ENCODE assay signal across 35 cellular contexts in the genomic region with DNA sequence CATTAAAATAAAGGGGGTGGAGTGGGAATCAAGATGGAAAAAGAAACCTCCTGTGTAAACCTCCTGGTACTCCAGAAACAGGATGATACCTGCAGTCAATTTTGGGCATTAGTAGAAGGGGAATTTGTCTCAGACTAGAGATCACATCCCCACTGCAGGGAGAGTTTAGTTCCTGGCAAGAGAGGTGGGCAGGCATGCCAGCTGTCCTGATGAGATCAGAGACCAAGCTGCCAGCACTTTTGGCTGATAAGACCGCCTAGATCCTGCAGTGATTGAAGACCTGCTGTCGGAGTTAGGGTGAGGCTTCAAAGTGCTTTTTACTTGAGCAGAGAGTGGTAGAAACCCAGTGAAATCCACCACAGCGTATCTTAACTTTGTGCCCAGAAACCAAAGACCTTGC. TPM values are rescaled to one million over a fixed set of nuclear protein-coding genes. Genes with fewer than 3 reads are reported as not detected.
"Had no signal": no experiment of that assay in that cellular context is flagged by ENCODE, and none has a peak within 500 bp of the region (broad histone marks: within the 10 kb centered on the region; RNA-seq: fewer than 3 reads in every experiment).

No MANE protein-coding gene starts in this region.

- ATAC-seq: activated CD4-positive, CD25-positive, alpha-beta regulatory T cell treated with anti-CD3 and anti-CD28 coated beads, Interleukin-2, amount 50 U/mL, for 24 hours; activated CD8-positive, alpha-beta memory T cell treated with anti-CD3 and anti-CD28 coated beads, Interleukin-2, amount 10 ng/mL, durations not matched to agents 7 days and 5 days; activated CD8-positive, alpha-beta T cell treated with anti-CD3 and anti-CD28 coated beads for 36 hours; activated naive CD8-positive, alpha-beta T cell treated with anti-CD3 and anti-CD28 coated beads, Interleukin-2, amount 50 U/mL, for 24 hours; body of pancreas; gastroesophageal sphincter; heart right ventricle; T-helper 17 cell had no signal

- DNase-seq: activated B cell treated with CpG ODN at 0.5 μM for 24 hours; activated CD4-positive, alpha-beta T cell treated with anti-CD3 and anti-CD28 coated beads for 48 hours; activated CD4-positive, alpha-beta T cell treated with anti-CD3 and anti-CD28 coated beads, Interleukin-2, amount 50 U/mL, for 1 hour; activated CD4-positive, alpha-beta T cell treated with anti-CD3 and anti-CD28 coated beads, Interleukin-2, amount 50 U/mL, for 48 hours; activated CD8-positive, alpha-beta memory T cell treated with anti-CD3 and anti-CD28 coated beads, Interleukin-2, amount 10 ng/mL, durations not matched to agents 7 days and 5 days; activated CD8-positive, alpha-beta memory T cell treated with anti-CD3 and anti-CD28 coated beads, Interleukin-2, amount 50 U/mL, for 4 hours; activated CD8-positive, alpha-beta T cell treated with anti-CD3 and anti-CD28 coated beads for 36 hours; activated effector memory CD4-positive, alpha-beta T cell treated with anti-CD3 and anti-CD28 coated beads, Interleukin-2, amount 50 U/mL, for 16 hours; activated naive CD4-positive, alpha-beta T cell treated with anti-CD3 and anti-CD28 coated beads for 36 hours; activated naive CD8-positive, alpha-beta T cell treated with anti-CD3 and anti-CD28 coated beads for 36 hours; activated naive CD8-positive, alpha-beta T cell treated with anti-CD3 and anti-CD28 coated beads, Interleukin-2, amount 50 U/mL, for 24 hours; activated T-cell treated with anti-CD3 and anti-CD28 coated beads, Interleukin-2, amount 50 U/mL, for 1 hour; activated T-cell treated with anti-CD3 and anti-CD28 coated beads, Interleukin-2, amount 50 U/mL, for 48 hours; amygdala; aorta; body of pancreas; central memory CD4-positive, alpha-beta T cell; effector CD8-positive, alpha-beta T cell; esophagus squamous epithelium; foreskin melanocyte; heart right ventricle; T-helper 17 cell; T1000; WERI-Rb-1 had no signal

RNA-seq across cellular contexts. Expression of a gene that starts 29.7 kb away (rescaled TPM):
- total RNA-seq: activated B cell treated with CpG ODN at 0.5 μM for 24 hours; activated CD8-positive, alpha-beta memory T cell treated with anti-CD3 and anti-CD28 coated beads for 36 hours; activated CD8-positive, alpha-beta memory T cell treated with anti-CD3 and anti-CD28 coated beads, Interleukin-2, amount 10 ng/mL, durations not matched to agents 7 days and 5 days; activated CD8-positive, alpha-beta T cell treated with anti-CD3 and anti-CD28 coated beads for 36 hours; activated naive CD4-positive, alpha-beta T cell treated with anti-CD3 and anti-CD28 coated beads for 36 hours; activated naive CD8-positive, alpha-beta T cell treated with anti-CD3 and anti-CD28 coated beads for 36 hours; activated T-helper 1 cell treated with anti-CD3 and anti-CD28 coated beads, Interleukin-12 subunit alpha, Interleukin-12 subunit beta, Interleukin-2, Interleukin-4 antibody, amounts not matched to agents 30 ng/mL and 10 ng/mL and 1 ng/mL, durations not matched to agents 14 hours and 24 hours and 36 hours; body of pancreas; chondrocyte; dermis microvascular lymphatic vessel endothelial cell; endothelial cell of umbilical vein; fibroblast of lung; fibroblast of villous mesenchyme; glomerular endothelial cell; heart right ventricle; T-helper 17 cell had no signal

RNA-seq across cellular contexts. Expression of a gene that starts 40.3 kb away (rescaled TPM):
- total RNA-seq: activated B cell treated with CpG ODN at 0.5 μM for 24 hours; activated CD8-positive, alpha-beta memory T cell treated with anti-CD3 and anti-CD28 coated beads for 36 hours; activated CD8-positive, alpha-beta memory T cell treated with anti-CD3 and anti-CD28 coated beads, Interleukin-2, amount 10 ng/mL, durations not matched to agents 7 days and 5 days; activated CD8-positive, alpha-beta T cell treated with anti-CD3 and anti-CD28 coated beads for 36 hours; activated naive CD4-positive, alpha-beta T cell treated with anti-CD3 and anti-CD28 coated beads for 36 hours; activated naive CD8-positive, alpha-beta T cell treated with anti-CD3 and anti-CD28 coated beads for 36 hours; activated T-helper 1 cell treated with anti-CD3 and anti-CD28 coated beads, Interleukin-12 subunit alpha, Interleukin-12 subunit beta, Interleukin-2, Interleukin-4 antibody, amounts not matched to agents 30 ng/mL and 10 ng/mL and 1 ng/mL, durations not matched to agents 14 hours and 24 hours and 36 hours; activated T-helper 2 cell treated with anti-CD3 and anti-CD28 coated beads, Interferon-gamma antibody, Interleukin-2, Interleukin-4, amounts not matched to agents 10 μg/mL and 5 μg/mL and 100 μg/mL, durations not matched to agents 14 hours and 24 hours and 36 hours; aorta; body of pancreas; chondrocyte; dermis microvascular lymphatic vessel endothelial cell; endothelial cell of umbilical vein; esophagus squamous epithelium; fibroblast of lung; fibroblast of villous mesenchyme; gastroesophageal sphincter; glomerular endothelial cell; heart right ventricle; T-helper 17 cell had no signal
